ENCODE assay signal across 21 cellular contexts in genomic region chrX:111615227-111615626, GRCh38.
"Had no signal": no experiment of that assay in that cellular context is flagged by ENCODE, and none has a peak within 500 bp of the region (broad histone marks: within the 10 kb centered on the region; RNA-seq: fewer than 3 reads in every experiment).

No MANE protein-coding gene starts in this region.

- H3K9me3 Mint-ChIP-seq: T-cell had no signal

- H3K36me3 Mint-ChIP-seq: T-cell had no signal

- ATAC-seq: HepG2, T-cell had no signal

- H3K4me1 Mint-ChIP-seq: T-cell had no signal

- H3K4me3 Mint-ChIP-seq: T-cell had no signal

- H3K27ac Mint-ChIP-seq: T-cell had no signal

- DNase-seq: IMR-90, Karpas-422, KG1, MM.1S, NCI-H1092 treated with DMSO at 0.1 percent for 48 hours, NCI-H1436, NCI-H187 treated with DMSO at 0.1 percent for 48 hours, NCI-H2029 treated with DMSO at 0.1 percent for 48 hours, NCI-H226, NCI-H446, NCI-H510A, NCI-H524 treated with DMSO at 0.1 percent for 48 hours, NCI-H69, NCI-H774, Right ventricle myocardium superior, RPMI8226, SIG-M5, SK-N-SH, SW 1271, T-cell had no signal
